In the genomic region with DNA sequence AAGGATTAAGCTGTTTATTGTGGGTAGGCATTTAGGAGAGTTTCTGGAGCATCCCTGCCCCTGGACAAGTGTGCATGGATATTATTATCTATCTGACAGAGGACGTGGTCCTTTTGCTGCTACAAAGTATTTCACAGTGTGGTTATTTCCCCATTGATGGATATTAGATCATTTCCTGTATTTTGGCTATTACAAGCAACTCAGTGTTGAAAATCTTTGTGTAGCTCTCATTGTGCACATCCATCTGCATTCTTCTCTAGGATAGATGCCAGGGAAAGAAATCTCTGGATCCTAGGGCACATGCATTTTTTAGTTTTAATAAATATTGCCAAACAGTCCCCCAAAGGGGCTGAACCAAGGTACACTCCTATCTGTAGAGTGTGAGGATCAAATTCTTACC, we compare ENCODE assay signal across 27 cellular contexts.
"Had no signal": no experiment of that assay in that cellular context is flagged by ENCODE, and none has a peak within 500 bp of the region (broad histone marks: within the 10 kb centered on the region; RNA-seq: fewer than 3 reads in every experiment).

No MANE protein-coding gene starts in this region.

- H3K36me3 ChIP-seq: colonic mucosa, left ventricle myocardium inferior, lower lobe of right lung, neutrophil, right atrium auricular region, sigmoid colon, stomach, suprapubic skin, tibial artery, upper lobe of left lung, uterus had no signal

- DNase-seq: colonic mucosa; dermis blood vessel endothelial cell; effector CD4-positive, alpha-beta T cell; endodermal cell; erythroblast; immature natural killer cell; left cardiac atrium; left ventricle myocardium inferior; lower lobe of right lung; mesenchymal stem cell; naive B cell; nephron progenitor cell; posterior cingulate gyrus; sigmoid colon; stimulated activated CD4-positive, alpha-beta T cell treated with anti-CD3 and anti-CD28 coated beads, Interleukin-2, amount 100 ng/mL, for 24 hours; stimulated activated naive CD4-positive, alpha-beta T cell; stomach; tibial artery; upper lobe of left lung; uterus had no signal

- H3K4me1 ChIP-seq: colonic mucosa, left ventricle myocardium inferior, lower lobe of right lung, right atrium auricular region, sigmoid colon, stomach, suprapubic skin, tibial artery, upper lobe of left lung, uterus had no signal

- H3K27me3 ChIP-seq: colonic mucosa, neutrophil, right atrium auricular region, sigmoid colon, stomach, suprapubic skin, tibial artery, upper lobe of left lung, uterus had no signal

- H3K4me3 ChIP-seq: colonic mucosa, left ventricle myocardium inferior, lower lobe of right lung, right atrium auricular region, sigmoid colon, skin epidermis, stomach, suprapubic skin, tibial artery, upper lobe of left lung, uterus had no signal

- FAIRE-seq: endothelial cell of umbilical vein, frontal cortex, keratinocyte had no signal

- H3K27ac ChIP-seq: colonic mucosa, left ventricle myocardium inferior, lower lobe of right lung, neutrophil, right atrium auricular region, sigmoid colon, skin epidermis, stomach, suprapubic skin, tibial artery, upper lobe of left lung, uterus had no signal

- ATAC-seq: left cardiac atrium, lower lobe of right lung had no signal

- H3K9me3 ChIP-seq: colonic mucosa, lower lobe of right lung, neutrophil, sigmoid colon, suprapubic skin, tibial artery, upper lobe of left lung, uterus had no signal
